ENCODE assay signal across 1 cellular context in genomic region chr11:79438631-79439429, GRCh38.
TF ChIP-seq lines count a peak whose summit lies in the region.

No MANE protein-coding gene starts in this region.

TF ChIP-seq in GM12878, 131 proteins besides CTCF, POLR2A, EP300 and RAD21 (continued from another document):
- TF ChIP-seq ZBTB11 (CRISPR knock-in tag; IDR thresholded peaks at IDR 0.05) = no peak
- TF ChIP-seq MXI1 (IDR thresholded peaks at IDR 0.05; ENCODE audit: low read depth, low read length) = no peak
- TF ChIP-seq ZBTB4 (CRISPR knock-in tag; IDR thresholded peaks at IDR 0.05) = no peak
- no peak for TF ChIP-seq ELK1 (IDR thresholded peaks at IDR 0.05; ENCODE audit: low read depth, low read length)
- TF ChIP-seq JUNB (IDR thresholded peaks at IDR 0.05) = no peak
